8 cellular contexts compared by ENCODE assay signal in genomic region chr6:35719830-35720733, GRCh38. TPM values are rescaled to one million over a fixed set of nuclear protein-coding genes. Genes with fewer than 3 reads are reported as not detected.
DNase-seq lines count a peak whose midpoint lies in the region; ATAC-seq and TF ChIP-seq lines count a peak whose summit lies in the region.

No MANE protein-coding gene starts in this region.

- ATAC-seq in GM21529 (IDR thresholded peaks at IDR 0.05; ENCODE audit: unreplicated experiment) (peak; percentile 65), PC-3 (no peak)

- H3K9me3 ChIP-seq in subcutaneous abdominal adipose tissue (ENCODE audit: control insufficient read depth in 5 of 5, low read length in 5 of 5), result no peaks in the 10 kb centered on the region
- no peaks in the 10 kb centered on the region for H3K9me3 ChIP-seq in PC-3 (ENCODE audit: low read length)

- no TSS peak for BruUV-seq in PC-3 (replicated peaks; lab: Mats Ljungman, UMichigan)

- intact Hi-C loops in PC-3 (cut with micrococcal nuclease), result no loop called here

- H3K9me3 Mint-ChIP-seq in brain, result peaks cover 0 to 3% (median 0%) of the 10 kb centered on the region in 5 experiments

- H3K27me3 ChIP-seq in subcutaneous abdominal adipose tissue (ENCODE audit: control insufficient read depth in 5 of 5, insufficient read depth in 4 of 5, low read length in 5 of 5), result no peaks in the 10 kb centered on the region
- no peaks in the 10 kb centered on the region for H3K27me3 ChIP-seq in PC-3 (ENCODE audit: low read length)

- H3K9ac ChIP-seq in subcutaneous abdominal adipose tissue (ENCODE audit: low read length in 5 of 5) (peak overlapping the region in 1 of 5 donors; percentile 23), PC-3 (ENCODE audit: low read length) (no peak overlapping the region)

- no peaks in the 10 kb centered on the region for H3K36me3 Mint-ChIP-seq in brain

- H2AFZ ChIP-seq in PC-3 (ENCODE audit: low read length), result no peak overlapping the region

- no peaks in the 10 kb centered on the region for H3K9me2 ChIP-seq in PC-3 (replicated peaks; ENCODE audit: low read length)

- H3K4me2 ChIP-seq in PC-3 (ENCODE audit: low read length), result no peak overlapping the region

- no peaks in the 10 kb centered on the region for H3F3A ChIP-seq in PC-3 (ENCODE audit: low read length, unreplicated experiment)

- POLR2A ChIA-PET in PC-3 (lab: Charles Lee; ENCODE audit: unreplicated experiment), result no interaction called here

- H3K4me3 ChIP-seq in subcutaneous abdominal adipose tissue (ENCODE audit: low read depth in 1 of 5, low read length in 5 of 5), result peak overlapping the region in 3 of 5 donors; percentile 42 to 52 (median 45)
- H3K4me3 ChIP-seq in PC-3 (ENCODE audit: low read length), result no peak overlapping the region

- H4K20me1 ChIP-seq in PC-3 (ENCODE audit: low read length), result no peaks in the 10 kb centered on the region

- H3K4me1 Mint-ChIP-seq in brain, result peaks cover 67% of the 10 kb centered on the region

- DNase-seq in ELF-1 (ENCODE audit: low read depth, low spot score) (peak; percentile 86), NAMALWA (ENCODE audit: low spot score) (peak; percentile 80), left kidney (ENCODE audit: low read depth, low spot score) (peak; percentile 89), PC-3 (no peak), H4 (ENCODE audit: low spot score) (no peak)

- peak overlapping the region in 4 of 5 experiments; percentile 53 to 99 (median 92) for H3K27ac Mint-ChIP-seq in brain

- H3K4me1 ChIP-seq in subcutaneous abdominal adipose tissue (ENCODE audit: control insufficient read depth in 5 of 5, insufficient read depth in 5 of 5, low read length in 5 of 5), result peaks cover 14 to 77% (median 43%) of the 10 kb centered on the region in 5 donors
- no peaks in the 10 kb centered on the region for H3K4me1 ChIP-seq in PC-3 (ENCODE audit: insufficient read depth, low read length)

- no peaks in the 10 kb centered on the region for H3K36me3 ChIP-seq in subcutaneous abdominal adipose tissue (ENCODE audit: control insufficient read depth in 5 of 5, insufficient read depth in 5 of 5, low read length in 5 of 5)
- H3K36me3 ChIP-seq in PC-3 (ENCODE audit: low read depth, low read length), result no peaks in the 10 kb centered on the region

- TF ChIP-seq CTCF in brain (conservative IDR thresholded peaks at IDR 0.05) (no peak), PC-3 (conservative IDR thresholded peaks at IDR 0.05; ENCODE audit: low read depth, low read length) (no peak)

- no peaks in the 10 kb centered on the region for H3K79me2 ChIP-seq in PC-3 (ENCODE audit: low read length)

- no peak overlapping the region for H3K27ac ChIP-seq in subcutaneous abdominal adipose tissue (ENCODE audit: low read depth, low read length)
- H3K27ac ChIP-seq in PC-3 (ENCODE audit: low read length), result no peak overlapping the region

- CTCF ChIA-PET in PC-3 (lab: Charles Lee), result no interaction called here

- H3K27me3 Mint-ChIP-seq in brain, result peaks cover 4% of the 10 kb centered on the region

- peak overlapping the region in 4 of 5 experiments; percentile 35 to 77 (median 62) for H3K4me3 Mint-ChIP-seq in brain

RNA-seq across cellular contexts. Expression of gene ARMC12, which starts 16.8 kb away (rescaled TPM):
- 0.68 TPM for polyA plus RNA-seq in brain (ENCODE audit: insufficient read depth, low read depth, low replicate concordance)
- 0.75 TPM in 1 of 2 replicates, not detected in the other for total RNA-seq in PC-3 (2014; rRNA removed)
- 0.33 TPM in 1 of 2 replicates, not detected in the other for total RNA-seq in H4 (2014; rRNA removed; shearing (Covaris generic))

RNA-seq across cellular contexts. Expression of gene FKBP5, which starts 31.4 kb away (rescaled TPM):
- polyA plus RNA-seq in brain (ENCODE audit: insufficient read depth, low read depth, low replicate concordance), result 20.2 TPM
- total RNA-seq in PC-3 (2014; rRNA removed), result 11.9 and 12.4 TPM in 2 replicates
- total RNA-seq in H4 (2014; rRNA removed; shearing (Covaris generic)), result 2.0 and 3.4 TPM in 2 replicates

RNA-seq across cellular contexts. Expression of gene CLPSL2, which starts 56.3 kb away (rescaled TPM):
- 2.3 TPM for polyA plus RNA-seq in brain (ENCODE audit: insufficient read depth, low read depth, low replicate concordance)
- not detected in 2 replicates for total RNA-seq in PC-3 (2014; rRNA removed)
- total RNA-seq in H4 (2014; rRNA removed; shearing (Covaris generic)), result 5.7 TPM in 1 of 2 replicates, not detected in the other

Comparison
In these comparisons a context has a peak if more than half of its experiments do, and no peak if none do; other contexts are left out.
1. DNase-seq: peak in ELF-1 (single experiment), NAMALWA (single experiment) and left kidney (single experiment); none in PC-3 (single experiment) and H4 (single experiment).